In the genomic region with DNA sequence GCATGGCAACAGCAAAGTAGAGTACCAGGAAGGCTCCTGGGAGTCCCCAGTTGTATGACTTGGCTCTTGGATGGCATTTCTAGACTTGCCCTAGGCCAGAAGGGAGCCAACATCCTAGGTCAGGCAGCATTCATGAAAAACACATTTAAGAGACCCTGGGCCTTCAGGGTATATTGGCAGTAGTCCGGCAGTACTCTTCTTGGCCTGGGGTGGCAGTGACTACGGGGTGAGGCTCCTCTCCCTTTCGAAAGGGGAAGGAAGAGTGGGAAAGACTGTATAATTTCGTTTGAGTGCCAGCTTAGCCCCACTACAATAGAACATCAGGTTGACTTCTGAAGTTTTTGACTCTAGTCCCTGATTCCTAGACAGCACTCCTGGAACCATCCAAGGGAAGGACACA, we compare ENCODE assay signal across 1 cellular context.
TF ChIP-seq lines count a peak whose summit lies in the region.

No MANE protein-coding gene starts in this region.

TF ChIP-seq in GM12878, 131 proteins besides CTCF, POLR2A, EP300 and RAD21 (continued from another document):
- TF ChIP-seq JUND (IDR thresholded peaks at IDR 0.05; ENCODE audit: low read depth, low read length) (no peak), IRF4 (IDR thresholded peaks at IDR 0.05; ENCODE audit: low read depth, low read length) (no peak), MTA2 (IDR thresholded peaks at IDR 0.05; ENCODE audit: low read depth) (no peak), NR2C1 (IDR thresholded peaks at IDR 0.05) (no peak)
- TF ChIP-seq, protein P1, sequence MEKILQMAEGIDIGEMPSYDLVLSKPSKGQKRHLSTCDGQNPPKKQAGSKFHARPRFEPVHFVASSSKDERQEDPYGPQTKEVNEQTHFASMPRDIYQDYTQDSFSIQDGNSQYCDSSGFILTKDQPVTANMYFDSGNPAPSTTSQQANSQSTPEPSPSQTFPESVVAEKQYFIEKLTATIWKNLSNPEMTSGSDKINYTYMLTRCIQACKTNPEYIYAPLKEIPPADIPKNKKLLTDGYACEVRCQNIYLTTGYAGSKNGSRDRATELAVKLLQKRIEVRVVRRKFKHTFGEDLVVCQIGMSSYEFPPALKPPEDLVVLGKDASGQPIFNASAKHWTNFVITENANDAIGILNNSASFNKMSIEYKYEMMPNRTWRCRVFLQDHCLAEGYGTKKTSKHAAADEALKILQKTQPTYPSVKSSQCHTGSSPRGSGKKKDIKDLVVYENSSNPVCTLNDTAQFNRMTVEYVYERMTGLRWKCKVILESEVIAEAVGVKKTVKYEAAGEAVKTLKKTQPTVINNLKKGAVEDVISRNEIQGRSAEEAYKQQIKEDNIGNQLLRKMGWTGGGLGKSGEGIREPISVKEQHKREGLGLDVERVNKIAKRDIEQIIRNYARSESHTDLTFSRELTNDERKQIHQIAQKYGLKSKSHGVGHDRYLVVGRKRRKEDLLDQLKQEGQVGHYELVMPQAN (conservative IDR thresholded peaks at IDR 0.05) = no peak
